In genomic region chr4:174332741-174333493, GRCh38 we compare ENCODE assay signal across 17 cellular contexts.
"Had no signal": no experiment of that assay in that cellular context is flagged by ENCODE, and none has a peak within 500 bp of the region (broad histone marks: within the 10 kb centered on the region; RNA-seq: fewer than 3 reads in every experiment).

No MANE protein-coding gene starts in this region.

- DNase-seq: activated B cell treated with CpG ODN at 0.5 μM for 24 hours; activated CD4-positive, alpha-beta T cell treated with anti-CD3 and anti-CD28 coated beads for 48 hours; activated CD8-positive, alpha-beta memory T cell treated with anti-CD3 and anti-CD28 coated beads, Interleukin-2, amount 50 U/mL, for 48 hours; activated CD8-positive, alpha-beta T cell treated with anti-CD3 and anti-CD28 coated beads, Interleukin-2, amount 10 ng/mL, durations not matched to agents 7 days and 5 days; activated gamma-delta T cell; activated T-cell treated with anti-CD3 and anti-CD28 coated beads, Interleukin-2, amount 50 U/mL, for 72 hours; aorta; islet precursor cell; left lung; mesenchymal stem cell; stimulated activated CD4-positive, alpha-beta T cell treated with anti-CD3 and anti-CD28 coated beads, Interleukin-4, amount 100 ng/mL, for 24 hours; stimulated activated naive CD4-positive, alpha-beta T cell; tibial artery had no signal

- H3K27me3 ChIP-seq: cardiac muscle cell, left lung, right atrium auricular region, tibial artery had no signal

- H3K4me1 ChIP-seq: left lung, right atrium auricular region, tibial artery had no signal

- H3K36me3 ChIP-seq: cardiac muscle cell, left lung, right atrium auricular region, tibial artery had no signal

- H3K4me3 ChIP-seq: cardiac muscle cell, left lung, right atrium auricular region, skin epidermis, tibial artery had no signal

- H3K27ac ChIP-seq: cardiac muscle cell, left lung, right atrium auricular region, skin epidermis, tibial artery had no signal

- H3K9me3 ChIP-seq: left lung, right atrium auricular region, tibial artery had no signal

- ATAC-seq: activated CD8-positive, alpha-beta T cell treated with anti-CD3 and anti-CD28 coated beads, Interleukin-2, amount 10 ng/mL, durations not matched to agents 7 days and 5 days; activated T-cell treated with anti-CD3 and anti-CD28 coated beads, Interleukin-2, amount 50 U/mL, for 72 hours; left lung; natural killer cell treated with Interleukin-12 subunit alpha and Interleukin-12 subunit beta and Interleukin-15 and Interleukin-18, amount 100 ng/mL, for 72 hours had no signal
